ENCODE assay signal across 9 cellular contexts in the genomic region with DNA sequence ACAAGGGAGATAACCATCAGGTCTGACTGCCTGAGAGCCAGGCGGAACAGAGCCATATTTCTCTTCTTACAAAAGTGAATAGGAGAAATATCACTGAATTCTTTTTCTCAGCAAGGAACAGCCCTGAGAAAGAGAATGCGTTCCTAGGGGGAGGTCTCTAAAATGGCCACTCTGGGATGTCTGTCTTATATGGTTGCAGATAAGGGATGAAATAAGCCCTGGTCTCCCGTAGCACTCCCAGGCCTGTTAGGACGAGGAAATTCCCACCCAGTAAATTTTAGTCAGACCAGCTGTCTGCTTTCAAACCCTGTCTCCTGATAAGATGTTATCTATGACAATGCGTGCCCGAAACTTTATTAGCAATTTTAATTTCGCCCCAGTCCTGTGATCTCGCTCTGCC. TPM values are rescaled to one million over a fixed set of nuclear protein-coding genes. Genes with fewer than 3 reads are reported as not detected.
"Had no signal": no experiment of that assay in that cellular context is flagged by ENCODE, and none has a peak within 500 bp of the region (broad histone marks: within the 10 kb centered on the region; RNA-seq: fewer than 3 reads in every experiment).

No MANE protein-coding gene starts in this region.

RNA-seq across cellular contexts. Expression of a gene that starts 35.4 kb away (rescaled TPM):
- total RNA-seq: stomach, subcutaneous adipose tissue, temporal lobe, thoracic aorta, thyroid gland, tibial nerve, urinary bladder, uterus, vagina had no signal
- polyA plus RNA-seq: urinary bladder had no signal
